Comparison of ENCODE assay signal across 18 cellular contexts in the genomic region with DNA sequence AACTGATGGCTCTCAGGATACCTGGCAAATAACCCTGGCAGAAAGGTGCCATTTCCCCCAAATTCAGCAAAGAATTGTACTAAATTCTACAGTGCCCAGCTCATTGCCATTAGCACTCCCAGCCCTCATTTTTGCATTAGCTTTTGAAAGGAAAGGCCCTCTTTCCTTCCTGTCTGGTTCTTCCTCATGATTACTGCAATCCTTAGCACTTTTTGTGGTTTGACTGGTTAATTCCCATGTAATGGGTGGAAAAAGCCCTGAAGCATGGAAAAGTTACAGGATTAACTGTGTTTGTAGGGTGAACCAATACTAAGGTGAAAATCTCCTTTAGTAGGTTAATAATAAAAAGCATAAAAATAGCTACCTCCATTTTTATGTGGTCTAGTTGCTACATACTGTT.
A peak's percentile ranks its signal among the peaks of the same experiment; 100 is the strongest.
DNase-seq lines count a peak whose midpoint lies in the region; ATAC-seq lines count a peak whose summit lies in the region.
"Had no signal": no experiment of that assay in that cellular context is flagged by ENCODE, and none has a peak within 500 bp of the region (broad histone marks: within the 10 kb centered on the region; RNA-seq: fewer than 3 reads in every experiment).

No MANE protein-coding gene starts in this region.

- DNase-seq in M059J (ENCODE audit: low read depth) (peak; percentile 16), glomerular visceral epithelial cell (ENCODE audit: extremely low spot score) (peak; percentile 43), renal cortical epithelial cell (ENCODE audit: low read depth) (peak; percentile 72), HUDEP-2 (lab: John Stamatoyannopoulos, UW; ENCODE audit: unreplicated experiment in 76 of 76) (no peak), middle frontal gyrus (ENCODE audit: extremely low spot score, low spot score) (no peak)
- DNase-seq: Calu3; CD8-positive, alpha-beta T cell; DMS53; IMR-90; NCI-H1092 treated with DMSO at 0.1 percent for 48 hours; NCI-H1694; NCI-H2081 treated with DMSO at 0.1 percent for 48 hours; NCI-H510A; NCI-H774; SHP77 had no signal

- H3K27me3 ChIP-seq in BLaER1 treated with 17β-estradiol and CSF1 and Interleukin-3, amounts not matched to agents 10 nM and 100 nM = no peaks in the 10 kb centered on the region
- H3K27me3 ChIP-seq: BLaER1 had no signal

- no peak for ATAC-seq in GM21360 (IDR thresholded peaks at IDR 0.05; ENCODE audit: unreplicated experiment)
- ATAC-seq: CD8-positive, alpha-beta T cell had no signal

- peak overlapping the region in 7 of 11 experiments; percentile 0 to 49 (median 17); a peak in 9 of 22 replicates for H3K4me2 ChIP-seq in BLaER1 treated with 17β-estradiol and CSF1 and Interleukin-3, amounts not matched to agents 10 nM and 100 nM
- H3K4me2 ChIP-seq: BLaER1 had no signal

- no peak overlapping the region for H3K9ac ChIP-seq in BLaER1 treated with 17β-estradiol and CSF1 and Interleukin-3, amounts not matched to agents 10 nM and 100 nM
- H3K9ac ChIP-seq: BLaER1 had no signal

- peaks cover 0 to 15% (median 7%) of the 10 kb centered on the region in 11 experiments; a peak in 12 of 22 replicates for H3K9me3 ChIP-seq in BLaER1 treated with 17β-estradiol and CSF1 and Interleukin-3, amounts not matched to agents 10 nM and 100 nM (replicated peaks in 1 of 11)

- peaks cover 0 to 7% (median 0%) of the 10 kb centered on the region in 11 experiments; a peak in 1 of 22 replicates for H3K36me3 ChIP-seq in BLaER1 treated with 17β-estradiol and CSF1 and Interleukin-3, amounts not matched to agents 10 nM and 100 nM
- H3K36me3 ChIP-seq: BLaER1 had no signal

- no peaks in the 10 kb centered on the region for H4K20me1 ChIP-seq in BLaER1 treated with 17β-estradiol and CSF1 and Interleukin-3, amounts not matched to agents 10 nM and 100 nM
- H4K20me1 ChIP-seq: BLaER1 had no signal

- peaks cover 0 to 10% (median 6%) of the 10 kb centered on the region in 10 experiments; a peak in 9 of 20 replicates for H3K4me1 ChIP-seq in BLaER1 treated with 17β-estradiol and CSF1 and Interleukin-3, amounts not matched to agents 10 nM and 100 nM
- H3K4me1 ChIP-seq: BLaER1 had no signal

- no peak overlapping the region for H3K27ac ChIP-seq in BLaER1 treated with 17β-estradiol and CSF1 and Interleukin-3, amounts not matched to agents 10 nM and 100 nM
- H3K27ac ChIP-seq: BLaER1 had no signal

- H3K4me3 ChIP-seq in BLaER1 treated with 17β-estradiol and CSF1 and Interleukin-3, amounts not matched to agents 10 nM and 100 nM = no peak overlapping the region
- H3K4me3 ChIP-seq: BLaER1 had no signal

Comparison
In these comparisons a context has a peak if more than half of its experiments do, and no peak if none do; other contexts are left out.
1. DNase-seq: peak in M059J (single experiment), glomerular visceral epithelial cell (single experiment) and renal cortical epithelial cell (single experiment); none in HUDEP-2 (0 of 76) and middle frontal gyrus (single experiment).